ENCODE assay signal across 8 cellular contexts in the genomic region with DNA sequence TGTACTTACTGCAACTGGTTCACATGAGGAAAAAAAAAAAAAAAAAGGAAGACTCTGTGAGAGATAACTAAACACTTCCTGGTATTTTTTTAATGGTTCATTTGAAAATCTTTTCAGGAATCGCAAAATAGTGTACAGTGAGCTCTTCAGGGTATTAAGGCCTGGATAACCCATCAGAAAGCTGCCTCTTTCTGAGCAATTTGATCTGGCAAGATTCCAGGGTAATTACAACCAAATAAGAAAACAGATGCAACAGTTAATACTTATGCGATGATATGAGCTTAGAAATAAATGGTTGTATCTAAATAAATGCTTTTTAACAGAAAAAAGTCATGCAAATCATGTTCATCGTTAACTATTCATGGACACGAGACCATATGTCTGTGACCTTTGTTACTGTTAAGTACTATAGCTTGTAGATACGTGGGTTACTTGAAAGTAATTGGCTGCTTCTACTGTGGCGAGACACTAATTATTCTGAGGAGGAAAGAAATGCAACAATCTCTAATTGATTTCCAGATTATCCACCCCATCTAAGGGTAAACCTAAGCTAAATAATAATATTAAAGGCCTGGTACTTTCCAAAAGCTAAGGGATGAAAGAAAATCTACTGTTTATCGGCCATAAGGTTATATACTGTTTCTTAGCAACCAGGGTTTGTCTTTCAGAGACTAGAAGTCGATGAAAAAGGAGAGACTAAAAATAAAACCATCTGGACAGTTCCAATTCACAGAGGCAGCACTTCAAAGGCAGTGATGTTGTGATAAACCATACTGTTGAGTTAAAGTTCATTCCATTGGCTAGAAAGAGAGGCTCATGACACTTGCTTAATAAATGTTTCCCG. TPM values are rescaled to one million over a fixed set of nuclear protein-coding genes. Genes with fewer than 3 reads are reported as not detected.
A peak's percentile ranks its signal among the peaks of the same experiment; 100 is the strongest.
DNase-seq lines count a peak whose midpoint lies in the region; ATAC-seq and TF ChIP-seq lines count a peak whose summit lies in the region.

No MANE protein-coding gene starts in this region.

- H3K27me3 Mint-ChIP-seq in MCF 10A (ENCODE audit: insufficient read depth, unreplicated experiment) = no peaks in the 10 kb centered on the region

- no peaks in the 10 kb centered on the region for H3K9me3 Mint-ChIP-seq in MCF 10A (ENCODE audit: unreplicated experiment)

- in situ Hi-C loops in mammary epithelial cell (cut with MboI; ENCODE audit: low sequenced_read_pairs in 2 of 2) = no loop called here

- H3K4me3 Mint-ChIP-seq in MCF 10A (ENCODE audit: unreplicated experiment) = no peak overlapping the region

- no peaks in the 10 kb centered on the region for H3K4me1 Mint-ChIP-seq in MCF 10A (ENCODE audit: insufficient read depth, unreplicated experiment)

- CTCF ChIA-PET in mammary epithelial cell (lab: Charles Lee; ENCODE audit: low non-redundant PET) = no interaction called here
- CTCF ChIA-PET in MCF 10A (lab: Yijun Ruan, JAX) = interaction anchor here (1.1 to 1.4 kb wide), 2 partner anchors 20 to 22 kb away, joined by 3 to 5 read pairs; no protein-coding TSS in a partner anchor

- ATAC-seq in HG03571 (IDR thresholded peaks at IDR 0.05; ENCODE audit: unreplicated experiment) = no peak

- H3K79me2 ChIP-seq in mammary epithelial cell (ENCODE audit: insufficient read depth, low read length) = no peaks in the 10 kb centered on the region
- peaks cover 21% of the 10 kb centered on the region for H3K79me2 ChIP-seq in hepatocyte

- H3K9me2 ChIP-seq in hepatocyte (replicated peaks; ENCODE audit: insufficient read depth) = no peaks in the 10 kb centered on the region

- TF ChIP-seq CTCF in mammary epithelial cell (conservative IDR thresholded peaks at IDR 0.05 in 1 of 2, IDR thresholded peaks at IDR 0.05 in 1 of 2; ENCODE audit: extremely low read depth in 1 of 2, insufficient read depth in 1 of 2, low read depth in 1 of 2, low read length in 2 of 2) (no peak), MCF 10A (IDR thresholded peaks at IDR 0.05; ENCODE audit: unreplicated experiment) (no peak), hepatocyte (IDR thresholded peaks at IDR 0.05; ENCODE audit: poor library complexity) (no peak), thyroid gland (IDR thresholded peaks at IDR 0.05) (no peak)

- H3K4me1 ChIP-seq in mammary epithelial cell (ENCODE audit: insufficient read depth, low read length) (peaks cover 19% of the 10 kb centered on the region), hepatocyte (ENCODE audit: insufficient read depth) (peaks cover 17% of the 10 kb centered on the region), thyroid gland (peaks cover 12 to 15% of the 10 kb centered on the region in 2 donors)

- BruUV-seq in mammary epithelial cell (replicated peaks; lab: Mats Ljungman, UMichigan) (no TSS peak), MCF 10A (replicated peaks; lab: Mats Ljungman, UMichigan) (no TSS peak)

- intact Hi-C loops in mammary epithelial cell (cut with micrococcal nuclease) = no loop called here
- intact Hi-C loops in MCF 10A (cut with micrococcal nuclease) = loop anchor here (10.0 kb wide), 1 partner anchor 96 kb away; no protein-coding TSS in a partner anchor
- intact Hi-C loops in thyroid gland (cut with DNase I) = no loop called here

- H3K4me3 ChIP-seq in mammary epithelial cell (replicated peaks in 1 of 3; ENCODE audit: insufficient read depth in 1 of 3, low read depth in 2 of 3, low read length in 3 of 3) = no peak overlapping the region
- no peak overlapping the region for H3K4me3 ChIP-seq in hepatocyte
- H3K4me3 ChIP-seq in thyroid gland (replicated peaks in 1 of 3) = no peak overlapping the region

- H3K4me2 ChIP-seq in mammary epithelial cell (ENCODE audit: insufficient read depth, low read depth, low read length) (no peak overlapping the region), hepatocyte (peak overlapping the region; percentile 91)

- H3K36me3 ChIP-seq in mammary epithelial cell (ENCODE audit: insufficient read depth, low read length) (no peaks in the 10 kb centered on the region), hepatocyte (replicated peaks; ENCODE audit: insufficient read depth, low read depth) (no peaks in the 10 kb centered on the region), thyroid gland (no peaks in the 10 kb centered on the region)

- H4K20me1 ChIP-seq in mammary epithelial cell (ENCODE audit: insufficient read depth, low read length) (no peaks in the 10 kb centered on the region), hepatocyte (ENCODE audit: insufficient read depth, poor library complexity, severe bottlenecking) (no peaks in the 10 kb centered on the region)

- H3K27me3 ChIP-seq in mammary epithelial cell (ENCODE audit: insufficient read depth, low read length) = no peaks in the 10 kb centered on the region
- no peaks in the 10 kb centered on the region for H3K27me3 ChIP-seq in hepatocyte
- H3K27me3 ChIP-seq in thyroid gland = no peaks in the 10 kb centered on the region

- no peaks in the 10 kb centered on the region for H3K36me3 Mint-ChIP-seq in MCF 10A (ENCODE audit: insufficient read depth, unreplicated experiment)

- WGBS in mammary epithelial cell (ENCODE audit: low coverage, missing lambda C conversion rate) = 97% methylated on average over 9 of the region's 9 CpGs
- WGBS in hepatocyte (ENCODE audit: low lambda C conversion rate, missing lambda C conversion rate) = 39% methylated on average over 9 of the region's 9 CpGs
- WGBS in thyroid gland, 2 donors = 64 to 65% methylated on average over 9 of the region's 9 CpGs

- peak overlapping the region; percentile 23 for H2AFZ ChIP-seq in mammary epithelial cell (ENCODE audit: low read depth, low read length)
- no peak overlapping the region for H2AFZ ChIP-seq in hepatocyte

- H3K27ac Mint-ChIP-seq in MCF 10A (ENCODE audit: low read depth, unreplicated experiment) = no peak overlapping the region

- POLR2A ChIA-PET in MCF 10A (lab: Yijun Ruan, JAX) = interaction anchor here (0.7 kb wide), 2 partner anchors 15 to 63 kb away, joined by 3 read pairs; no protein-coding TSS in a partner anchor

- H3K27ac ChIP-seq in mammary epithelial cell (ENCODE audit: insufficient read depth, low read depth, low read length) (no peak overlapping the region), hepatocyte (peak overlapping the region; percentile 97), thyroid gland (peak overlapping the region in 2 of 3 donors; percentile 8 to 26)

- H3K9ac ChIP-seq in mammary epithelial cell (ENCODE audit: insufficient read depth, low read length) = no peak overlapping the region

- DNase-seq in mammary epithelial cell = no peak
- no peak for DNase-seq in MCF 10A (ENCODE audit: unreplicated experiment)
- DNase-seq in T-helper 22 cell (ENCODE audit: low read depth) = peak; percentile 3
- peak; percentile 30 for DNase-seq in hepatocyte (ENCODE audit: low spot score)
- no peak for DNase-seq in thyroid gland
- DNase-seq in stimulated activated CD4-positive, alpha-beta T cell treated with anti-CD3 and anti-CD28 coated beads, Interleukin-2, amount 100 ng/mL, for 24 hours = no peak
- no peak for DNase-seq in NCI-H226

- dilution Hi-C loops in mammary epithelial cell (cut with HindIII; ENCODE audit: low sequenced_read_pairs) = no loop called here

- H3K9me3 ChIP-seq in mammary epithelial cell (replicated peaks; ENCODE audit: insufficient read depth, low read length) (no peaks in the 10 kb centered on the region), hepatocyte (ENCODE audit: low read depth) (no peaks in the 10 kb centered on the region), thyroid gland (no peaks in the 10 kb centered on the region)

- TF ChIP-seq POLR2A in thyroid gland (IDR thresholded peaks at IDR 0.05) = no peak

RNA-seq across cellular contexts. Expression of a gene that starts 1.7 kb away (rescaled TPM):
- 1 to 10 TPM; 1.3 to 7.3 TPM for total RNA-seq in mammary epithelial cell
- polyA plus RNA-seq in mammary epithelial cell = 1.1 TPM
- polyA minus RNA-seq in mammary epithelial cell = not detected
- total RNA-seq in MCF 10A (2022) = not detected in 2 replicates
- 22.2 and 24.5 TPM in 2 replicates for total RNA-seq in hepatocyte
- polyA plus RNA-seq in hepatocyte = 27.7 and 31.0 TPM in 2 replicates
- total RNA-seq in thyroid gland = 10 to 100 TPM in 1 of 4 donors, 1 to 10 TPM in 3; 3.8 to 12.8 (median 6.0) TPM

RNA-seq across cellular contexts. Expression of a gene that starts 33.0 kb away (rescaled TPM):
- total RNA-seq in mammary epithelial cell = 10 to 100 TPM in 1 of 2 donors, 1 to 10 TPM in 1; 9.3 to 20.7 TPM
- polyA plus RNA-seq in mammary epithelial cell = 33.9 TPM
- polyA minus RNA-seq in mammary epithelial cell = 12.9 TPM
- 32.4 and 34.0 TPM in 2 replicates for total RNA-seq in MCF 10A (2022)
- 3.5 and 4.3 TPM in 2 replicates for total RNA-seq in hepatocyte
- polyA plus RNA-seq in hepatocyte = 10.6 and 12.4 TPM in 2 replicates
- 10 to 100 TPM; 11.0 to 18.3 (median 12.5) TPM for total RNA-seq in thyroid gland

Comparison
In these comparisons a context has a peak if more than half of its experiments do, and no peak if none do; other contexts are left out.
1. DNase-seq: peak in T-helper 22 cell (single experiment) and hepatocyte (single experiment); none in mammary epithelial cell (single experiment), MCF 10A (single experiment), thyroid gland (0 of 2), stimulated activated CD4-positive, alpha-beta T cell treated with anti-CD3 and anti-CD28 coated beads, Interleukin-2, amount 100 ng/mL, for 24 hours (0 of 2) and NCI-H226 (single experiment).